2 cellular contexts compared by ENCODE assay signal in genomic region chr6:32042276-32042675, GRCh38. TPM values are rescaled to one million over a fixed set of nuclear protein-coding genes. Genes with fewer than 3 reads are reported as not detected.
"Had no signal": no experiment of that assay in that cellular context is flagged by ENCODE, and none has a peak within 500 bp of the region (broad histone marks: within the 10 kb centered on the region; RNA-seq: fewer than 3 reads in every experiment).

No MANE protein-coding gene starts in this region.

RNA-seq across cellular contexts. Expression of gene CYP21A2, which starts 4.1 kb away (rescaled TPM):
- total RNA-seq: activated B cell treated with CpG ODN at 0.5 μM for 24 hours; activated CD8-positive, alpha-beta T cell treated with anti-CD3 and anti-CD28 coated beads, Interleukin-2, amount 10 ng/mL, durations not matched to agents 7 days and 5 days had no signal
